ENCODE assay signal across 8 cellular contexts in genomic region chr18:31942999-31943894, GRCh38. TPM values are rescaled to one million over a fixed set of nuclear protein-coding genes. Genes with fewer than 3 reads are reported as not detected.
DNase-seq lines count a peak whose midpoint lies in the region; FAIRE-seq and TF ChIP-seq lines count a peak whose summit lies in the region.

A gene with protein sequence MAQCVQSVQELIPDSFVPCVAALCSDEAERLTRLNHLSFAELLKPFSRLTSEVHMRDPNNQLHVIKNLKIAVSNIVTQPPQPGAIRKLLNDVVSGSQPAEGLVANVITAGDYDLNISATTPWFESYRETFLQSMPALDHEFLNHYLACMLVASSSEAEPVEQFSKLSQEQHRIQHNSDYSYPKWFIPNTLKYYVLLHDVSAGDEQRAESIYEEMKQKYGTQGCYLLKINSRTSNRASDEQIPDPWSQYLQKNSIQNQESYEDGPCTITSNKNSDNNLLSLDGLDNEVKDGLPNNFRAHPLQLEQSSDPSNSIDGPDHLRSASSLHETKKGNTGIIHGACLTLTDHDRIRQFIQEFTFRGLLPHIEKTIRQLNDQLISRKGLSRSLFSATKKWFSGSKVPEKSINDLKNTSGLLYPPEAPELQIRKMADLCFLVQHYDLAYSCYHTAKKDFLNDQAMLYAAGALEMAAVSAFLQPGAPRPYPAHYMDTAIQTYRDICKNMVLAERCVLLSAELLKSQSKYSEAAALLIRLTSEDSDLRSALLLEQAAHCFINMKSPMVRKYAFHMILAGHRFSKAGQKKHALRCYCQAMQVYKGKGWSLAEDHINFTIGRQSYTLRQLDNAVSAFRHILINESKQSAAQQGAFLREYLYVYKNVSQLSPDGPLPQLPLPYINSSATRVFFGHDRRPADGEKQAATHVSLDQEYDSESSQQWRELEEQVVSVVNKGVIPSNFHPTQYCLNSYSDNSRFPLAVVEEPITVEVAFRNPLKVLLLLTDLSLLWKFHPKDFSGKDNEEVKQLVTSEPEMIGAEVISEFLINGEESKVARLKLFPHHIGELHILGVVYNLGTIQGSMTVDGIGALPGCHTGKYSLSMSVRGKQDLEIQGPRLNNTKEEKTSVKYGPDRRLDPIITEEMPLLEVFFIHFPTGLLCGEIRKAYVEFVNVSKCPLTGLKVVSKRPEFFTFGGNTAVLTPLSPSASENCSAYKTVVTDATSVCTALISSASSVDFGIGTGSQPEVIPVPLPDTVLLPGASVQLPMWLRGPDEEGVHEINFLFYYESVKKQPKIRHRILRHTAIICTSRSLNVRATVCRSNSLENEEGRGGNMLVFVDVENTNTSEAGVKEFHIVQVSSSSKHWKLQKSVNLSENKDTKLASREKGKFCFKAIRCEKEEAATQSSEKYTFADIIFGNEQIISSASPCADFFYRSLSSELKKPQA (N-terminal part only) (minus strand): TSS chr18:31943128. CDS start chr18:31942764, 364 bp downstream.

- peak within 1 kb of the TSS; percentile 86 for H3K4me3 ChIP-seq in MG63
- H3K4me3 ChIP-seq in fibroblast of villous mesenchyme (ENCODE audit: low read depth, low read length), result peak within 1 kb of the TSS; percentile 99
- peak within 1 kb of the TSS; percentile 98 to 100 for H3K4me3 ChIP-seq in stomach smooth muscle (ENCODE audit: low read length in 2 of 2)

- no peaks in the 10 kb centered on the region; the same call in 1 of the 2 replicates for H3K4me1 ChIP-seq in H9 (ENCODE audit: insufficient read depth, low read length)
- H3K4me1 ChIP-seq in stomach smooth muscle (ENCODE audit: control insufficient read depth, insufficient read depth, low read length), result peaks cover 14% of the 10 kb centered on the region

- H3K14ac ChIP-seq in H9 (ENCODE audit: insufficient read depth, low read length), result peak within 1 kb of the TSS; percentile 90

- DNase-seq in H9, result peak; percentile 99
- peak; percentile 97 for DNase-seq in MG63
- peak; percentile 93 for DNase-seq in SHP77 treated with DMSO at 0.1 percent for 48 hours (lab: John Stamatoyannopoulos, UW)
- peak; percentile 86 for DNase-seq in activated gamma-delta T cell (lab: John Stamatoyannopoulos, UW)
- DNase-seq in fibroblast of villous mesenchyme (ENCODE audit: low read depth), result peak; percentile 99
- DNase-seq in neural crest cell (ENCODE audit: low read depth, low spot score), result peak; percentile 90

- H2AK5ac ChIP-seq in H9 (ENCODE audit: insufficient read length, low read length), result no peak within 1 kb of the TSS

- no peak within 1 kb of the TSS for H3K56ac ChIP-seq in H9 (ENCODE audit: insufficient read length, low read depth, low read length)

- no peak within 1 kb of the TSS for H2BK120ac ChIP-seq in H9 (ENCODE audit: low read depth, low read length, poor library complexity, severe bottlenecking)

- no peaks in the 10 kb centered on the region for H3K9me3 ChIP-seq in H9 (ENCODE audit: control insufficient read depth, low read depth, low read length)
- no peaks in the 10 kb centered on the region for H3K9me3 ChIP-seq in MG63
- no peaks in the 10 kb centered on the region for H3K9me3 ChIP-seq in stomach smooth muscle (ENCODE audit: control insufficient read depth in 2 of 2, low read length in 2 of 2)

- peak within 1 kb of the TSS; percentile 37 for H2BK5ac ChIP-seq in H9 (ENCODE audit: insufficient read length, low read length)

- H3K27ac Mint-ChIP-seq in H9 (peak within 1 kb of the TSS; percentile 100), neural crest cell (ENCODE audit: unreplicated experiment) (peak within 1 kb of the TSS; percentile 100)

- no peak within 1 kb of the TSS for H4K5ac ChIP-seq in H9 (ENCODE audit: insufficient read length, low read depth, low read length)

- H3K9me3 Mint-ChIP-seq in H9 (peaks cover 4 to 10% of the 10 kb centered on the region in 2 experiments), neural crest cell (no peaks in the 10 kb centered on the region)

- H3K36me3 Mint-ChIP-seq in H9 (ENCODE audit: insufficient read depth in 1 of 3, low read depth in 3 of 3) (peaks cover 2 to 11% (median 6%) of the 10 kb centered on the region in 3 experiments; a peak in 6 of 7 replicates), neural crest cell (ENCODE audit: low read depth) (no peaks in the 10 kb centered on the region)

- no peak within 1 kb of the TSS for H2AFZ ChIP-seq in H9 (ENCODE audit: low read length)

- peaks cover 32 to 38% of the 10 kb centered on the region in 2 experiments for H3K4me1 Mint-ChIP-seq in H9
- peaks cover 44% of the 10 kb centered on the region for H3K4me1 Mint-ChIP-seq in neural crest cell

- H3T11ph ChIP-seq in H9 (ENCODE audit: low read length), result no peak within 1 kb of the TSS

- H3K27ac ChIP-seq in H9 (ENCODE audit: insufficient read length, low read depth, low read length) (no peak within 1 kb of the TSS), stomach smooth muscle (ENCODE audit: low read length) (peak within 1 kb of the TSS; percentile 86)

- H3K79me2 ChIP-seq in H9 (ENCODE audit: insufficient read depth, low read length), result peaks cover 22% of the 10 kb centered on the region; the same call in 1 of the 2 replicates

- H3K4me3 Mint-ChIP-seq in H9 (peak within 1 kb of the TSS; percentile 99 to 100), neural crest cell (peak within 1 kb of the TSS; percentile 100)

- no peak within 1 kb of the TSS for H3K23ac ChIP-seq in H9 (ENCODE audit: insufficient read length, low read depth, low read length)

- H3K9ac ChIP-seq in H9 (ENCODE audit: extremely low read depth, insufficient read length, low read length) (peak within 1 kb of the TSS; percentile 88), stomach smooth muscle (ENCODE audit: low read length in 2 of 2) (peak within 1 kb of the TSS; percentile 75 to 94)

- no CpG with 5 or more reads among the region's 58 CpGs for WGBS in H9 (ENCODE audit: extremely low coverage, insufficient read length, low lambda C conversion rate)

- no peak within 1 kb of the TSS for H4K91ac ChIP-seq in H9 (ENCODE audit: insufficient read length, low read depth, low read length)

- H4K8ac ChIP-seq in H9 (replicated peaks; ENCODE audit: insufficient read length, low read depth, low read length), result no peak within 1 kb of the TSS

- peaks cover 13% of the 10 kb centered on the region for H3K23me2 ChIP-seq in H9 (ENCODE audit: insufficient read length, low read depth, low read length, poor library complexity, severe bottlenecking)

- H3K79me1 ChIP-seq in H9 (ENCODE audit: insufficient read depth, low read depth, low read length, poor library complexity, severe bottlenecking), result no peaks in the 10 kb centered on the region

- H3K27me3 Mint-ChIP-seq in H9 (ENCODE audit: low read depth), result no peaks in the 10 kb centered on the region
- peaks cover 23% of the 10 kb centered on the region for H3K27me3 Mint-ChIP-seq in neural crest cell (ENCODE audit: low read depth)

- H4K20me1 ChIP-seq in H9 (ENCODE audit: control insufficient read depth, insufficient read depth, insufficient read length), result no peaks in the 10 kb centered on the region

- no peak within 1 kb of the TSS for H2BK20ac ChIP-seq in H9 (ENCODE audit: low read depth, low read length, poor library complexity, severe bottlenecking)

- no peak within 1 kb of the TSS; the same call in 1 of the 2 replicates for H2BK15ac ChIP-seq in H9 (ENCODE audit: low read depth, low read length)

- no peak within 1 kb of the TSS for H2BK12ac ChIP-seq in H9 (ENCODE audit: insufficient read length, low read depth, low read length)

- H3K36me3 ChIP-seq in MG63 (no peaks in the 10 kb centered on the region), stomach smooth muscle (ENCODE audit: control insufficient read depth in 2 of 2, insufficient read depth in 2 of 2, low read length in 2 of 2) (no peaks in the 10 kb centered on the region)

- peak within 1 kb of the TSS; percentile 83 for H3K18ac ChIP-seq in H9 (ENCODE audit: insufficient read length, low read depth, low read length)

- peak; percentile 23 for FAIRE-seq in G401.6 (lab: Jason Lieb, UNC)

- H3K27me3 ChIP-seq in H9 (ENCODE audit: insufficient read depth, low read length), result no peaks in the 10 kb centered on the region
- no peaks in the 10 kb centered on the region for H3K27me3 ChIP-seq in MG63
- no peaks in the 10 kb centered on the region for H3K27me3 ChIP-seq in stomach smooth muscle (ENCODE audit: control insufficient read depth in 1 of 2, insufficient read depth in 2 of 2, low read length in 2 of 2)

- TF ChIP-seq CTCF in H9 (conservative IDR thresholded peaks at IDR 0.05), result no peak; the same call in 2 of the 3 replicates
- TF ChIP-seq CTCF in fibroblast of villous mesenchyme (IDR thresholded peaks at IDR 0.05; ENCODE audit: insufficient read depth, low read depth, low read length), result no peak
- TF ChIP-seq CTCF in neural crest cell (conservative IDR thresholded peaks at IDR 0.05), result no peak

- peak within 1 kb of the TSS; percentile 92 for H3K4me2 ChIP-seq in H9 (ENCODE audit: insufficient read depth, insufficient read length, low read length)

- no peak within 1 kb of the TSS for H3K4ac ChIP-seq in H9 (ENCODE audit: low read depth, low read length)

RNA-seq across cellular contexts. Expression of the gene that starts here (rescaled TPM):
- total RNA-seq in H9 (2021), result 40.4 and 43.0 TPM in 2 replicates
- total RNA-seq in MG63 (2014; rRNA removed; shearing (Covaris generic); ENCODE audit: low replicate concordance), result 27.1 and 40.7 TPM in 2 replicates
- 43.5 and 56.6 TPM in 2 replicates for total RNA-seq in fibroblast of villous mesenchyme
- 27.7 and 31.2 TPM in 2 replicates for total RNA-seq in neural crest cell
